12 cellular contexts compared by ENCODE assay signal in the genomic region with DNA sequence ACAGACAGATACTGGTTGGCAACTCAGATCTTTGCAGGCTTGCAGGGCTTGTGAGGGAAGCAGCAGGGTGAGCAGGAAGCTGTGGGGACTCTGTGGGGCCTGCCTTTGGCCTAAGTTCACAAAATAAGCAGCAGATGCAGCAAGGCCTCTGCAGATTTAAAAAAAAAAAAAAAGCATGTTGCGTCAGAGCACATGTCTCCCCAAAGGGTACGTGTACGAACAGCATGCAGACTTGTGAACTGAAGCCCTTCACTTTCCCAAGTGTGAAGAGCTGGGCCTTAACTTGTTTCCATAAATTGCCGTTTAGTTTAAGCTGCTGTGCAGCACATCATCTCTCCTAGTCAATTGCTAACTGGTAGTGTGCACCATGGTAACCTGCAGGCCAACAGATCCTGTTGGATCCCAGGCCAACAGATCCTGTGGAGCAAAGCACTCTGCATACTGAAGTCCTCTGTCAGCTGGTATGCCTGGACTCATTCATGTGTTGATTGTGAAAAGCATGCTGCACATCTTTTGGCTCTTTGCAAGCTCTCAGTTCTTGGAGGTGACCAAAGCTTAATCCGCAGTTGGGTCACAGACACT. TPM values are rescaled to one million over a fixed set of nuclear protein-coding genes. Genes with fewer than 3 reads are reported as not detected.
A peak's percentile ranks its signal among the peaks of the same experiment; 100 is the strongest.
DNase-seq lines count a peak whose midpoint lies in the region; ATAC-seq, FAIRE-seq and TF ChIP-seq lines count a peak whose summit lies in the region.
"Had no signal": no experiment of that assay in that cellular context is flagged by ENCODE, and none has a peak within 500 bp of the region (broad histone marks: within the 10 kb centered on the region; RNA-seq: fewer than 3 reads in every experiment).

No MANE protein-coding gene starts in this region.

- H3K36me3 Mint-ChIP-seq in stimulated activated effector memory CD8-positive, alpha-beta T cell treated with anti-CD3 and anti-CD28 coated beads, Interleukin-12 subunit alpha, Interleukin-12 subunit beta, amount 100 ng/mL, for 72 hours: no peaks in the 10 kb centered on the region

- no peak overlapping the region for H3K4me3 ChIP-seq in fibroblast of villous mesenchyme (ENCODE audit: low read depth, low read length)

- H3K9me3 Mint-ChIP-seq in stimulated activated effector memory CD8-positive, alpha-beta T cell treated with anti-CD3 and anti-CD28 coated beads, Interleukin-12 subunit alpha, Interleukin-12 subunit beta, amount 100 ng/mL, for 72 hours: no peaks in the 10 kb centered on the region
- H3K9me3 Mint-ChIP-seq: activated B cell treated with CpG ODN at 0.5 μM for 24 hours had no signal

- H3K27ac Mint-ChIP-seq in stimulated activated effector memory CD8-positive, alpha-beta T cell treated with anti-CD3 and anti-CD28 coated beads, Interleukin-12 subunit alpha, Interleukin-12 subunit beta, amount 100 ng/mL, for 72 hours: peak overlapping the region; percentile 45
- H3K27ac Mint-ChIP-seq: activated B cell treated with CpG ODN at 0.5 μM for 24 hours, B cell had no signal

- H3K4me1 Mint-ChIP-seq in stimulated activated effector memory CD8-positive, alpha-beta T cell treated with anti-CD3 and anti-CD28 coated beads, Interleukin-12 subunit alpha, Interleukin-12 subunit beta, amount 100 ng/mL, for 72 hours: peaks cover 35% of the 10 kb centered on the region
- H3K4me1 Mint-ChIP-seq: activated B cell treated with CpG ODN at 0.5 μM for 24 hours, B cell had no signal

- H3K4me3 Mint-ChIP-seq in stimulated activated effector memory CD8-positive, alpha-beta T cell treated with anti-CD3 and anti-CD28 coated beads, Interleukin-12 subunit alpha, Interleukin-12 subunit beta, amount 100 ng/mL, for 72 hours: peak overlapping the region; percentile 59
- H3K4me3 Mint-ChIP-seq: activated B cell treated with CpG ODN at 0.5 μM for 24 hours, B cell had no signal

- no peak for TF ChIP-seq CTCF in fibroblast of villous mesenchyme (IDR thresholded peaks at IDR 0.05; ENCODE audit: insufficient read depth, low read depth, low read length)

- DNase-seq in activated gamma-delta T cell treated with Interleukin-2 at 50 U/mL for 16 hours (peak; percentile 54), activated gamma-delta T cell (lab: John Stamatoyannopoulos, UW) (no peak), UCSD-AML1 (lab: John Stamatoyannopoulos, UW; ENCODE audit: unreplicated experiment) (peak; percentile 37), fibroblast of villous mesenchyme (ENCODE audit: low read depth) (peak; percentile 33), NCI-H82 treated with DMSO at 0.1 percent for 48 hours (lab: John Stamatoyannopoulos, UW; ENCODE audit: unreplicated experiment) (no peak), GM19239 (ENCODE audit: insufficient read length, low spot score) (no peak)
- peak in 1 of 2 donors; percentile 61 for DNase-seq in stimulated activated effector memory CD8-positive, alpha-beta T cell treated with anti-CD3 and anti-CD28 coated beads, Interleukin-12 subunit alpha, Interleukin-12 subunit beta, amount 100 ng/mL, for 72 hours (ENCODE audit: low spot score in 2 of 2)
- DNase-seq: activated B cell treated with CpG ODN at 0.5 μM for 24 hours; NCI-H1436 treated with DMSO at 0.1 percent for 48 hours; stimulated activated CD4-positive, alpha-beta T cell treated with anti-CD3 and anti-CD28 coated beads, Interleukin-4, amount 100 ng/mL, for 1 hour had no signal

- no peak for FAIRE-seq in GM19239 (lab: Jason Lieb, UNC)

- peak; percentile 83 for ATAC-seq in stimulated activated effector memory CD8-positive, alpha-beta T cell treated with anti-CD3 and anti-CD28 coated beads, Interleukin-12 subunit alpha, Interleukin-12 subunit beta, amount 100 ng/mL, for 72 hours
- no peak for ATAC-seq in GM19395 (IDR thresholded peaks at IDR 0.05; ENCODE audit: unreplicated experiment)

RNA-seq across cellular contexts. Expression of gene XPNPEP1, which starts 10.8 kb away (rescaled TPM):
- 86.4 and 90.8 TPM in 2 replicates for total RNA-seq in fibroblast of villous mesenchyme

Comparison
In these comparisons a context has a peak if more than half of its experiments do, and no peak if none do; other contexts are left out.
1. DNase-seq: peak in activated gamma-delta T cell treated with Interleukin-2 at 50 U/mL for 16 hours (single experiment), UCSD-AML1 (single experiment) and fibroblast of villous mesenchyme (single experiment); none in activated gamma-delta T cell (single experiment), NCI-H82 treated with DMSO at 0.1 percent for 48 hours (single experiment) and GM19239 (single experiment).